19 cellular contexts compared by ENCODE assay signal in the genomic region with DNA sequence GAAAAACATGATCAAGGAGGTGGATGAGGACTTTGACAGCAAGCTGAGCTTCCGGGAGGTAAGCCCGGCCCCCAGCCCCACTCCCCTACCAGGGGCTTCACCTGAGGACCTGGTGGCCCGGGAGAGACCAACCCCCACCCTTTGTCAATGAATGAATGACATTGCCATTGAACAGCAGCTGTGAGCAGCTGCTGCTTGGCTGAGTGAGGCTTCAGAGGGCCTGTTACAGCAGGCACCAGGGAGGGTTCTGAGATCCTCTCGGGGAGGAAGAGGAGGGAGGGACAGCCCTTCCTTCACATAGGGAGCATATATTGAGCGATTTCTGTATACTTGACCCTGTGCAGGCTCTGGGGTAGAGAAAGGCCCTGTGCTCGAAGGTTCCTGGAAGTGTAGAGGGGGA. TPM values are rescaled to one million over a fixed set of nuclear protein-coding genes. Genes with fewer than 3 reads are reported as not detected.
DNase-seq lines count a peak whose midpoint lies in the region; ATAC-seq and TF ChIP-seq lines count a peak whose summit lies in the region.
"Had no signal": no experiment of that assay in that cellular context is flagged by ENCODE, and none has a peak within 500 bp of the region (broad histone marks: within the 10 kb centered on the region; RNA-seq: fewer than 3 reads in every experiment).

No MANE protein-coding gene starts in this region.

- H3K36me3 Mint-ChIP-seq in CD4-positive, alpha-beta memory T cell: peaks cover 13 to 52% of the 10 kb centered on the region in 2 donors
- peaks cover 2% of the 10 kb centered on the region for H3K36me3 Mint-ChIP-seq in IgD-negative memory B cell
- peaks cover 63% of the 10 kb centered on the region for H3K36me3 Mint-ChIP-seq in central memory CD8-positive, alpha-beta T cell (ENCODE audit: insufficient read depth)
- peaks cover 2% of the 10 kb centered on the region for H3K36me3 Mint-ChIP-seq in nephron progenitor cell (ENCODE audit: low read depth)

- no peak for TF ChIP-seq CTCF in nephron progenitor cell (IDR thresholded peaks at IDR 0.05)
- TF ChIP-seq CTCF in lower lobe of right lung (IDR thresholded peaks at IDR 0.05): no peak

- CTCF ChIA-PET in CD4-positive, alpha-beta memory T cell (lab: Charles Lee; ENCODE audit: partially characterized antibody): interaction anchor here (14.3 kb wide), 1 partner anchor 104 kb away, joined by 274 read pairs; no protein-coding TSS in a partner anchor

- in situ Hi-C loops in GM23248 (cut with MboI): loop anchor here (25.0 kb wide), 1 partner anchor 289 kb away; no protein-coding TSS in a partner anchor

- no peak overlapping the region for H3K4me3 Mint-ChIP-seq in CD4-positive, alpha-beta memory T cell
- H3K4me3 Mint-ChIP-seq in IgD-negative memory B cell (no peak overlapping the region), nephron progenitor cell (no peak overlapping the region)
- H3K4me3 Mint-ChIP-seq in central memory CD8-positive, alpha-beta T cell: peak overlapping the region; percentile 14
- H3K4me3 Mint-ChIP-seq: GM23338 had no signal

- H3F3A ChIP-seq in GM23248 (ENCODE audit: insufficient read depth): no peaks in the 10 kb centered on the region

- H3K9me2 ChIP-seq in GM23248 (ENCODE audit: insufficient read depth): no peaks in the 10 kb centered on the region

- peaks cover 35% of the 10 kb centered on the region for H3K79me2 ChIP-seq in GM23248 (ENCODE audit: insufficient read depth)

- H3K9ac ChIP-seq in GM23248: no peak overlapping the region

- H3K4me1 ChIP-seq in CD4-positive, alpha-beta memory T cell (ENCODE audit: insufficient read depth, low read length): peaks cover 4% of the 10 kb centered on the region
- H3K4me1 ChIP-seq in lower lobe of right lung: peaks cover 12% of the 10 kb centered on the region
- H3K4me1 ChIP-seq in GM23248 (ENCODE audit: insufficient read depth): no peaks in the 10 kb centered on the region

- intact Hi-C loops in CD4-positive, alpha-beta memory T cell (cut with micrococcal nuclease): no loop called here
- intact Hi-C loops in lower lobe of right lung (cut with DNase I): no loop called here

- H3K4me1 Mint-ChIP-seq in CD4-positive, alpha-beta memory T cell: peaks cover 0 to 23% (median 6%) of the 10 kb centered on the region in 4 donors
- H3K4me1 Mint-ChIP-seq in IgD-negative memory B cell (peaks cover 0 to 1% (median 0%) of the 10 kb centered on the region in 3 donors), nephron progenitor cell (peaks cover 27% of the 10 kb centered on the region)
- peaks cover 40% of the 10 kb centered on the region for H3K4me1 Mint-ChIP-seq in central memory CD8-positive, alpha-beta T cell

- H3K27ac ChIP-seq in CD4-positive, alpha-beta memory T cell (ENCODE audit: low read depth, low read length): no peak overlapping the region
- H3K27ac ChIP-seq in lower lobe of right lung (no peak overlapping the region), GM23248 (no peak overlapping the region)
- H3K27ac ChIP-seq: HL-60 had no signal

- DNase-seq in CD4-positive, alpha-beta memory T cell: no peak
- no peak for DNase-seq in central memory CD8-positive, alpha-beta T cell (ENCODE audit: low spot score in 2 of 2)
- DNase-seq in nephron progenitor cell: no peak
- DNase-seq in lower lobe of right lung: no peak
- no peak for DNase-seq in GM23248
- DNase-seq: C1 segment of cervical spinal cord; NCI-H187; NCI-H524 treated with DMSO at 0.1 percent for 48 hours; stimulated activated CD4-positive, alpha-beta T cell treated with anti-CD3 and anti-CD28 coated beads, Interleukin-4, amount 100 ng/mL, for 1 hour; stimulated activated naive CD4-positive, alpha-beta T cell; T-helper 9 cell had no signal

- H3K9me3 Mint-ChIP-seq in CD4-positive, alpha-beta memory T cell: no peaks in the 10 kb centered on the region
- H3K9me3 Mint-ChIP-seq in IgD-negative memory B cell (no peaks in the 10 kb centered on the region), nephron progenitor cell (peaks cover 9% of the 10 kb centered on the region)
- H3K9me3 Mint-ChIP-seq in central memory CD8-positive, alpha-beta T cell: no peaks in the 10 kb centered on the region

- no peaks in the 10 kb centered on the region for H3K27me3 ChIP-seq in CD4-positive, alpha-beta memory T cell (ENCODE audit: insufficient read depth, low read length)
- H3K27me3 ChIP-seq in lower lobe of right lung (ENCODE audit: low read depth): no peaks in the 10 kb centered on the region
- H3K27me3 ChIP-seq in GM23248 (replicated peaks; ENCODE audit: insufficient read depth): no peaks in the 10 kb centered on the region

- no peaks in the 10 kb centered on the region for H3K9me3 ChIP-seq in CD4-positive, alpha-beta memory T cell (ENCODE audit: control insufficient read depth in 1 of 2, low read length in 2 of 2)
- H3K9me3 ChIP-seq in lower lobe of right lung (no peaks in the 10 kb centered on the region), GM23248 (ENCODE audit: low read depth) (no peaks in the 10 kb centered on the region)

- peaks cover 9% of the 10 kb centered on the region for H3K36me3 ChIP-seq in CD4-positive, alpha-beta memory T cell (ENCODE audit: insufficient read depth, low read length)
- H3K36me3 ChIP-seq in lower lobe of right lung: peaks cover 57% of the 10 kb centered on the region
- H3K36me3 ChIP-seq in GM23248 (ENCODE audit: low read depth): no peaks in the 10 kb centered on the region

- no peak overlapping the region for H2AFZ ChIP-seq in GM23248
- H2AFZ ChIP-seq: GM23338 had no signal

- H3K4me3 ChIP-seq in CD4-positive, alpha-beta memory T cell (ENCODE audit: low read length in 2 of 2): no peak overlapping the region
- H3K4me3 ChIP-seq in lower lobe of right lung: no peak overlapping the region
- H3K4me3 ChIP-seq in GM23248: no peak overlapping the region
- H3K4me3 ChIP-seq: GM23338 had no signal

- ATAC-seq in central memory CD8-positive, alpha-beta T cell (replicated peaks; ENCODE audit: extremely low read depth, poor library complexity, severe bottlenecking): no peak
- ATAC-seq in lower lobe of right lung (no peak), HG03175 (IDR thresholded peaks at IDR 0.05; ENCODE audit: unreplicated experiment) (no peak)
- ATAC-seq: GM23338 had no signal

- H3K27me3 Mint-ChIP-seq in CD4-positive, alpha-beta memory T cell: no peaks in the 10 kb centered on the region
- H3K27me3 Mint-ChIP-seq in IgD-negative memory B cell (no peaks in the 10 kb centered on the region), nephron progenitor cell (ENCODE audit: low read depth, poor library complexity) (no peaks in the 10 kb centered on the region)
- no peaks in the 10 kb centered on the region for H3K27me3 Mint-ChIP-seq in central memory CD8-positive, alpha-beta T cell

- H3K27ac Mint-ChIP-seq in CD4-positive, alpha-beta memory T cell: peak overlapping the region; percentile 67 to 87 (median 82)
- peak overlapping the region in 2 of 3 donors; percentile 19 to 86 for H3K27ac Mint-ChIP-seq in IgD-negative memory B cell
- peak overlapping the region; percentile 90 for H3K27ac Mint-ChIP-seq in central memory CD8-positive, alpha-beta T cell (ENCODE audit: low read depth)
- H3K27ac Mint-ChIP-seq in nephron progenitor cell: peak overlapping the region; percentile 71

- H3K4me2 ChIP-seq in GM23248 (ENCODE audit: unreplicated experiment): no peak overlapping the region
- H3K4me2 ChIP-seq: GM23338 had no signal

- WGBS in GM23248 (ENCODE audit: low coverage in 1 of 2, low lambda C conversion rate in 2 of 2, missing lambda C conversion rate in 2 of 2), 2 experiments: 86 to 88% methylated on average over 6 of the region's 6 CpGs

- H4K20me1 ChIP-seq in GM23248 (ENCODE audit: insufficient read depth): no peaks in the 10 kb centered on the region

- POLR2A ChIA-PET in CD4-positive, alpha-beta memory T cell (lab: Charles Lee; ENCODE audit: partially characterized antibody): interaction anchor here (1.5 kb wide), 1 partner anchor 102 kb away, joined by 3 read pairs; no protein-coding TSS in a partner anchor

RNA-seq across cellular contexts. Expression of gene CTRC, which starts 12.3 kb away (rescaled TPM):
- total RNA-seq in CD4-positive, alpha-beta memory T cell: under 1 TPM in 1 of 2 experiments, not detected in 1; 0.17 TPM
- not detected for polyA plus RNA-seq in CD4-positive, alpha-beta memory T cell
- not detected for polyA plus RNA-seq in IgD-negative memory B cell
- total RNA-seq in lower lobe of right lung: not detected
- total RNA-seq in GM23248 (2014; rRNA removed; shearing (Covaris generic)): not detected in 2 replicates
- polyA plus RNA-seq in GM23248 (2016; fragmentation: Nextera tagmentation; extraction: Ambion mirVana): not detected in 2 replicates
- total RNA-seq: dermis microvascular lymphatic vessel endothelial cell, G401, lung microvascular endothelial cell had no signal
- polyA plus RNA-seq: GM23338 had no signal

RNA-seq across cellular contexts. Expression of gene EFHD2, which starts 16.3 kb away (rescaled TPM):
- 10 to 100 TPM; 46.4 to 50.3 TPM for total RNA-seq in CD4-positive, alpha-beta memory T cell
- 10 to 100 TPM; 58.4 to 66.7 TPM for polyA plus RNA-seq in CD4-positive, alpha-beta memory T cell
- polyA plus RNA-seq in IgD-negative memory B cell: 81.8 TPM
- 100 TPM for total RNA-seq in lower lobe of right lung
- 49.9 and 56.3 TPM in 2 replicates for total RNA-seq in GM23248 (2014; rRNA removed; shearing (Covaris generic))
- 53.1 and 56.1 TPM in 2 replicates for polyA plus RNA-seq in GM23248 (2016; fragmentation: Nextera tagmentation; extraction: Ambion mirVana)

RNA-seq across cellular contexts. Expression of gene CELA2A, which starts 30.6 kb away (rescaled TPM):
- not detected for total RNA-seq in CD4-positive, alpha-beta memory T cell
- polyA plus RNA-seq in CD4-positive, alpha-beta memory T cell: not detected
- polyA plus RNA-seq in IgD-negative memory B cell (not detected), GM23248 (2016; fragmentation: Nextera tagmentation; extraction: Ambion mirVana) (not detected in 2 replicates)
- not detected for total RNA-seq in lower lobe of right lung
- total RNA-seq in GM23248 (2014; rRNA removed; shearing (Covaris generic)): not detected in 2 replicates
- total RNA-seq: dermis microvascular lymphatic vessel endothelial cell, G401, GM23338, lung microvascular endothelial cell, RPMI7951 had no signal
- polyA plus RNA-seq: GM23338 had no signal

RNA-seq across cellular contexts. Expression of gene CELA2B, which starts 49.9 kb away (rescaled TPM):
- not detected for total RNA-seq in CD4-positive, alpha-beta memory T cell
- not detected for polyA plus RNA-seq in CD4-positive, alpha-beta memory T cell
- not detected for polyA plus RNA-seq in IgD-negative memory B cell
- total RNA-seq in lower lobe of right lung: not detected
- not detected in 2 replicates for total RNA-seq in GM23248 (2014; rRNA removed; shearing (Covaris generic))
- polyA plus RNA-seq in GM23248 (2016; fragmentation: Nextera tagmentation; extraction: Ambion mirVana): not detected in 2 replicates
- total RNA-seq: dermis microvascular lymphatic vessel endothelial cell, G401, GM23338, lung microvascular endothelial cell, RPMI7951 had no signal
- polyA plus RNA-seq: GM23338 had no signal
